ENCODE assay signal across 2 cellular contexts in the genomic region with DNA sequence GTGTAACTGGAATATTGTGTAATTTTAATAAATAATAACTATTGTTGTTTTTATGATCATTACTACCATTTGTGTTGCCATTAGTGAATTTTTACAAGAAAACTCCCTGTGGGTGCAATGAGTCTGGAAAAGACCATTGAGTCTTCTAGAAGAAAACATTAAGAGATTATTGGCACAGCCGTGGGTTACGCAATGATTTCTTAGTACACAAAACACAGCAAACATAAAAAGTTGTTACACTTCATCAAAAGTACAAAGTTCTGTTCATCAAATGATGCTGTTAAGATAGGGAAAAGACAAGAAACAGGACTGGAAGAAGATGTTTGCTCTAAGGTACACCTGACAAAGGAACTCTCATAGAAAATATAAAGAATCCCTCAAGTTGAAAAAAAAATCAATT.
A peak's percentile ranks its signal among the peaks of the same experiment; 100 is the strongest.
TF ChIP-seq lines count a peak whose summit lies in the region.

No MANE protein-coding gene starts in this region.

TF ChIP-seq in IMR-90, 13 proteins besides CTCF, POLR2A, EP300 and RAD21:
- no peak for TF ChIP-seq CHD1 (IDR thresholded peaks at IDR 0.05; ENCODE audit: low read depth, low read length)
- TF ChIP-seq CEBPB (IDR thresholded peaks at IDR 0.05; ENCODE audit: low read depth, low read length), result peak; percentile 88
TF ChIP-seq in IMR-90: peak in this region for 1.

TF ChIP-seq in K562, 482 proteins besides CTCF, POLR2A, EP300 and RAD21:
- TF ChIP-seq U2AF2 (optimal IDR thresholded peaks at IDR 0.05; ENCODE audit: low read depth, low read length), result no peak
- TF ChIP-seq ZNF79 (CRISPR knock-in tag; IDR thresholded peaks at IDR 0.05; ENCODE audit: low read depth), result no peak
- TF ChIP-seq CEBPG (CRISPR knock-in tag; IDR thresholded peaks at IDR 0.05), result no peak
- TF ChIP-seq CEBPG (tag; conservative IDR thresholded peaks at IDR 0.05 in 1 of 2, IDR thresholded peaks at IDR 0.05 in 1 of 2), result peak; percentile 36 to 69; a peak in 2 of 4 replicates
- TF ChIP-seq PKNOX1 (IDR thresholded peaks at IDR 0.05), result no peak
- no peak for TF ChIP-seq DLX4 (CRISPR knock-in tag; IDR thresholded peaks at IDR 0.05)
- TF ChIP-seq CEBPB (tag; IDR thresholded peaks at IDR 0.05), result peak; percentile 46; the same call in 1 of the 2 replicates
